ENCODE assay signal across 27 cellular contexts in genomic region chr10:62460393-62460792, GRCh38.
DNase-seq lines count a peak whose midpoint lies in the region; ATAC-seq and TF ChIP-seq lines count a peak whose summit lies in the region.
"Had no signal": no experiment of that assay in that cellular context is flagged by ENCODE, and none has a peak within 500 bp of the region (broad histone marks: within the 10 kb centered on the region; RNA-seq: fewer than 3 reads in every experiment).

No MANE protein-coding gene starts in this region.

- no peaks in the 10 kb centered on the region for H3K4me1 Mint-ChIP-seq in endodermal cell

- no peaks in the 10 kb centered on the region for H3K9me3 ChIP-seq in endodermal cell (ENCODE audit: control insufficient read depth, low read length)
- H3K9me3 ChIP-seq: right lobe of liver, testis had no signal

- H3K4me3 ChIP-seq in brain microvascular endothelial cell (ENCODE audit: low read depth, low read length): no peak overlapping the region
- H3K4me3 ChIP-seq in endodermal cell (ENCODE audit: low read length): no peak overlapping the region
- H3K4me3 ChIP-seq: right lobe of liver, testis had no signal

- no peak overlapping the region for H3K27ac ChIP-seq in brain microvascular endothelial cell
- no peak overlapping the region for H3K27ac ChIP-seq in endodermal cell (ENCODE audit: low read depth, low read length)
- H3K27ac ChIP-seq: HL-60, parathyroid adenoma, right lobe of liver, testis had no signal

- H3K36me3 ChIP-seq in brain microvascular endothelial cell (replicated peaks) (no peaks in the 10 kb centered on the region), endodermal cell (ENCODE audit: control insufficient read depth, insufficient read depth, low read length) (no peaks in the 10 kb centered on the region)
- H3K36me3 ChIP-seq: right lobe of liver had no signal

- no peaks in the 10 kb centered on the region for H3K9me3 Mint-ChIP-seq in endodermal cell
- H3K9me3 Mint-ChIP-seq: activated CD4-positive, alpha-beta memory T cell treated with anti-CD3 and anti-CD28 coated beads, Interleukin-2, amount 10 ng/mL, durations not matched to agents 7 days and 5 days; H9; natural killer cell had no signal

- ATAC-seq in GM18870 (IDR thresholded peaks at IDR 0.05; ENCODE audit: unreplicated experiment) (peak; percentile 36), HG02610 (IDR thresholded peaks at IDR 0.05; ENCODE audit: unreplicated experiment) (peak; percentile 37), HG03280 (IDR thresholded peaks at IDR 0.05; ENCODE audit: unreplicated experiment) (peak; percentile 32)
- ATAC-seq: activated CD4-positive, CD25-positive, alpha-beta regulatory T cell treated with anti-CD3 and anti-CD28 coated beads, Interleukin-2, amount 50 U/mL, for 24 hours; natural killer cell; right lobe of liver had no signal

- no peak for TF ChIP-seq CTCF in brain microvascular endothelial cell (IDR thresholded peaks at IDR 0.05; ENCODE audit: low read depth, low read length, missing control alignments)
- no peak for TF ChIP-seq CTCF in endodermal cell (conservative IDR thresholded peaks at IDR 0.05)

- WGBS in endodermal cell (ENCODE audit: insufficient coverage in 1 of 2, insufficient read length in 1 of 2), 2 experiments: 86 to 100% methylated on average over 1 of the region's 2 CpGs

- no peak for DNase-seq in brain microvascular endothelial cell
- no peak for DNase-seq in NCI-H524 (lab: John Stamatoyannopoulos, UW)
- no peak for DNase-seq in endodermal cell
- no peak for DNase-seq in kidney tubule cell (ENCODE audit: low spot score)
- DNase-seq: activated CD4-positive, alpha-beta memory T cell treated with anti-CD3 and anti-CD28 coated beads, Interleukin-2, amount 10 ng/mL, durations not matched to agents 7 days and 5 days; aorta; caudate nucleus; CD4-positive, CD25-positive, alpha-beta regulatory T cell; dermis blood vessel endothelial cell; H9; islet precursor cell; Kasumi-1; natural killer cell; NCI-H1694 treated with DMSO at 0.1 percent for 48 hours; NCI-H526 treated with DMSO at 0.1 percent for 48 hours; right lobe of liver; RPMI8226; stimulated activated naive CD4-positive, alpha-beta T cell treated with Interleukin-2 at 50 U/mL for 16 hours; T-helper 1 cell; testis had no signal

- no peaks in the 10 kb centered on the region for H3K4me1 ChIP-seq in endodermal cell (ENCODE audit: control insufficient read depth, insufficient read depth, low read length)
- H3K4me1 ChIP-seq: parathyroid adenoma, right lobe of liver, testis had no signal

- H3K27me3 ChIP-seq in brain microvascular endothelial cell (replicated peaks) (no peaks in the 10 kb centered on the region), endodermal cell (ENCODE audit: control insufficient read depth, insufficient read depth, low read length, poor library complexity, severe bottlenecking) (no peaks in the 10 kb centered on the region)
- H3K27me3 ChIP-seq: right lobe of liver, testis had no signal

- H3K27me3 Mint-ChIP-seq in endodermal cell (ENCODE audit: insufficient read depth): peaks cover 2% of the 10 kb centered on the region
- H3K27me3 Mint-ChIP-seq: activated CD4-positive, alpha-beta memory T cell treated with anti-CD3 and anti-CD28 coated beads, Interleukin-2, amount 10 ng/mL, durations not matched to agents 7 days and 5 days; CD4-positive, CD25-positive, alpha-beta regulatory T cell had no signal

- in situ Hi-C loops in brain microvascular endothelial cell (cut with HindIII; ENCODE audit: low pct_ligation_motif_present, low sequenced_read_pairs): no loop called here

- H3K9ac ChIP-seq in endodermal cell (ENCODE audit: extremely low read depth, low read length, poor library complexity, severe bottlenecking): no peak overlapping the region
- H3K9ac ChIP-seq: parathyroid adenoma had no signal

- no peak overlapping the region for H3K27ac Mint-ChIP-seq in endodermal cell
- H3K27ac Mint-ChIP-seq: activated CD4-positive, alpha-beta memory T cell treated with anti-CD3 and anti-CD28 coated beads, Interleukin-2, amount 10 ng/mL, durations not matched to agents 7 days and 5 days; activated naive CD8-positive, alpha-beta T cell; CD4-positive, CD25-positive, alpha-beta regulatory T cell; H9; natural killer cell had no signal

- no peak overlapping the region for H3K4me3 Mint-ChIP-seq in endodermal cell
- H3K4me3 Mint-ChIP-seq: activated CD4-positive, alpha-beta memory T cell treated with anti-CD3 and anti-CD28 coated beads, Interleukin-2, amount 10 ng/mL, durations not matched to agents 7 days and 5 days; activated naive CD8-positive, alpha-beta T cell; CD4-positive, CD25-positive, alpha-beta regulatory T cell; H9; natural killer cell had no signal

- no peaks in the 10 kb centered on the region for H3K36me3 Mint-ChIP-seq in endodermal cell (ENCODE audit: low read depth)
- H3K36me3 Mint-ChIP-seq: activated naive CD8-positive, alpha-beta T cell; CD4-positive, CD25-positive, alpha-beta regulatory T cell; natural killer cell had no signal
